22 cellular contexts compared by ENCODE assay signal in the genomic region with DNA sequence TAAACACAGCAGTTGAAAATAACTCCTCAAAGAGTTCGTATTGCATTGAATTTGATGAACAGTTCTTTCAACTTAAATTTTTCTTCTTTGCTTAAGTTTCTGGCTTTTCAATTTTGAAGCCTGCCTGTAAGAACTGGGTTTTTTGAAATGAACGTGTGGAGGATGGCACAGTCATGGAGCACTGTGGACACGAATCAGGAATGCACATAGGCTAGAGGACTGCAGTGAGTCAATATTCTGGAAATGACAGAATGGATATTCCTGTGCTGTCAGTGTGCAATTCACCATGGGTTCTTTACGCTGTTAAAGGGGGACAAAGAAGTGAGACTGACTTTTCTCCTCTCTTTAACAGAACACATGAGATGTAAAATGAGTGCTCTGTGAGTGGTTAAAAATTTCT.
DNase-seq lines count a peak whose midpoint lies in the region; ATAC-seq, FAIRE-seq and TF ChIP-seq lines count a peak whose summit lies in the region.
"Had no signal": no experiment of that assay in that cellular context is flagged by ENCODE, and none has a peak within 500 bp of the region (broad histone marks: within the 10 kb centered on the region; RNA-seq: fewer than 3 reads in every experiment).

No MANE protein-coding gene starts in this region.

- no peak overlapping the region for H3K4me3 ChIP-seq in mucosa of descending colon
- no peak overlapping the region for H3K4me3 ChIP-seq in smooth muscle cell
- H3K4me3 ChIP-seq in tibial artery: no peak overlapping the region
- H3K4me3 ChIP-seq: BLaER1, GM23338 had no signal

- peak overlapping the region; percentile 30 for H2AFZ ChIP-seq in smooth muscle cell (ENCODE audit: low read depth)
- H2AFZ ChIP-seq: GM23338 had no signal

- peak overlapping the region; percentile 9 for H3K9ac ChIP-seq in smooth muscle cell (ENCODE audit: low read depth)
- H3K9ac ChIP-seq: BLaER1 had no signal

- H3K4me1 ChIP-seq in mucosa of descending colon (ENCODE audit: low read depth): no peaks in the 10 kb centered on the region
- H3K4me1 ChIP-seq in smooth muscle cell (ENCODE audit: low read depth): no peaks in the 10 kb centered on the region
- H3K4me1 ChIP-seq in tibial artery: no peaks in the 10 kb centered on the region
- H3K4me1 ChIP-seq: BLaER1, Caco-2 had no signal

- DNase-seq in HCEC 1CT (peak; percentile 21), mucosa of descending colon (no peak), smooth muscle cell (lab: John Stamatoyannopoulos, UW; ENCODE audit: unreplicated experiment) (no peak), NCI-H748 treated with DMSO at 0.1 percent for 48 hours (lab: John Stamatoyannopoulos, UW) (no peak), NCI-H1092 (lab: John Stamatoyannopoulos, UW) (no peak), tibial artery (no peak), HTR-8/SVneo (ENCODE audit: insufficient read length, low spot score) (no peak)
- DNase-seq: Caco-2; CD4-positive, CD25-positive, alpha-beta regulatory T cell; CD8-positive, alpha-beta T cell; DMS 273 treated with DMSO at 0.1 percent for 48 hours; DMS79; EL; GF-D8; H9; HFFc6 had no signal

- H4K20me1 ChIP-seq in smooth muscle cell (ENCODE audit: low read depth): no peaks in the 10 kb centered on the region
- H4K20me1 ChIP-seq: BLaER1 had no signal

- peak; percentile 64 for ATAC-seq in mucosa of descending colon
- ATAC-seq: CD8-positive, alpha-beta T cell; GM23338 had no signal

- no peaks in the 10 kb centered on the region for H3K79me2 ChIP-seq in smooth muscle cell (ENCODE audit: low read depth)

- no peak overlapping the region for H3K4me2 ChIP-seq in smooth muscle cell
- H3K4me2 ChIP-seq: BLaER1, GM23338 had no signal

- H3K9me3 ChIP-seq in mucosa of descending colon: no peaks in the 10 kb centered on the region
- no peaks in the 10 kb centered on the region for H3K9me3 ChIP-seq in smooth muscle cell (replicated peaks; ENCODE audit: low read depth)
- no peaks in the 10 kb centered on the region for H3K9me3 ChIP-seq in tibial artery
- H3K9me3 ChIP-seq: BLaER1, Caco-2 had no signal

- no peak for FAIRE-seq in HTR-8/SVneo (lab: Jason Lieb, UNC)
- FAIRE-seq: GM12891, GM18507 had no signal

- H3K27me3 ChIP-seq in smooth muscle cell (ENCODE audit: low read depth): no peaks in the 10 kb centered on the region
- H3K27me3 ChIP-seq in tibial artery: no peaks in the 10 kb centered on the region
- H3K27me3 ChIP-seq: BLaER1 had no signal

- TF ChIP-seq CTCF in VCaP (conservative IDR thresholded peaks at IDR 0.05): no peak
- no peak for TF ChIP-seq CTCF in mucosa of descending colon (IDR thresholded peaks at IDR 0.05)
- no peak for TF ChIP-seq CTCF in smooth muscle cell (IDR thresholded peaks at IDR 0.05; ENCODE audit: borderline replicate concordance, insufficient read depth, poor library complexity, severe bottlenecking)
- no peak for TF ChIP-seq CTCF in tibial artery (IDR thresholded peaks at IDR 0.05)

- H3F3A ChIP-seq in smooth muscle cell (ENCODE audit: low read depth): no peaks in the 10 kb centered on the region

- 33% methylated on average over 4 of the region's 4 CpGs for WGBS in smooth muscle cell (ENCODE audit: low lambda C conversion rate)

- intact Hi-C loops in mucosa of descending colon (cut with DNase I, micrococcal nuclease) (no loop called here), tibial artery (cut with DNase I; ENCODE audit: low total_unique reads) (no loop called here)

- H3K36me3 ChIP-seq in mucosa of descending colon (ENCODE audit: low read depth) (no peaks in the 10 kb centered on the region), smooth muscle cell (ENCODE audit: low read depth) (no peaks in the 10 kb centered on the region), tibial artery (no peaks in the 10 kb centered on the region)
- H3K36me3 ChIP-seq: BLaER1 had no signal

- H3K27ac ChIP-seq in VCaP (peak overlapping the region; percentile 38), smooth muscle cell (ENCODE audit: low read depth) (peak overlapping the region; percentile 21), tibial artery (no peak overlapping the region)
- H3K27ac ChIP-seq: BLaER1, C4-2B had no signal

Comparison
In these comparisons a context has a peak if more than half of its experiments do, and no peak if none do; other contexts are left out.
1. H3K27ac ChIP-seq: peak in VCaP (single experiment) and smooth muscle cell (single experiment); none in tibial artery (0 of 2).